Comparison of ENCODE assay signal across 24 cellular contexts in the genomic region with DNA sequence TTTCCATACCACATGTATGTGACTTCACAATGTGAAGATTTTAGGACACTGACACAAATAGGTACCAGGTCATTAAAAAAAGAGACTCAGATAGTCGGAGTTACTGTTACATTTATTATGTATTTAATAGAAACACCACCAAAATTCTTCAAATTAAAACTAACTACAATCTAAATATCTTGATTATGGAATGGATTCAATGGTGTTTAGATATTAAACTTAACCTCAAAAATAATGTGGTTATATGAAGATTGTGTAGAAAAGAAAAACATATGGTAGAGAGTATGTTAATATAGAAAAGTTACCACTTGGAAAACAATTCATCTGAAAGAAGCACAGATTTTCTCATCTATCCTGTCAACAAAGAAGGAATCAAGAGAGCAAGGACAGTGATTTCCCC. TPM values are rescaled to one million over a fixed set of nuclear protein-coding genes. Genes with fewer than 3 reads are reported as not detected.
"Had no signal": no experiment of that assay in that cellular context is flagged by ENCODE, and none has a peak within 500 bp of the region (broad histone marks: within the 10 kb centered on the region; RNA-seq: fewer than 3 reads in every experiment).

A gene with protein sequence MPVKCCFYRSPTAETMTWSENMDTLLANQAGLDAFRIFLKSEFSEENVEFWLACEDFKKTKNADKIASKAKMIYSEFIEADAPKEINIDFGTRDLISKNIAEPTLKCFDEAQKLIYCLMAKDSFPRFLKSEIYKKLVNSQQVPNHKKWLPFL (plus strand): TSS at position 301 of the 400 bp plus-strand sequence. CDS start 26,045 bp downstream, outside the sequence.

- H3K9ac ChIP-seq: SK-N-SH had no signal

- H3K9me3 ChIP-seq: SJSA1, SK-N-SH had no signal

- FAIRE-seq: HTR-8/SVneo, RCC 7860 had no signal

- H3K27ac ChIP-seq: HL-60, SJSA1 had no signal

- H3K27me3 ChIP-seq: SJSA1 had no signal

- DNase-seq: KBM-7, NCI-H1092, NCI-H1105 treated with DMSO at 0.1 percent for 48 hours, NCI-H1417 treated with DMSO at 0.1 percent for 48 hours, NCI-H146, NCI-H187, NCI-H2029, NCI-H2081 treated with DMSO at 0.1 percent for 48 hours, NCI-H226, NCI-H510A, NCI-H524 treated with DMSO at 0.1 percent for 48 hours, NCI-H69, NCI-H774, Right ventricle myocardium superior, RPMI8226, SIG-M5, SK-N-SH had no signal

- H3K4me3 ChIP-seq: SJSA1 had no signal

- H3K36me3 ChIP-seq: SJSA1 had no signal

- H3K4me1 ChIP-seq: SJSA1 had no signal

RNA-seq across cellular contexts. Expression of the gene that starts here (rescaled TPM):
- total RNA-seq: LHCN-M2; MCF 10A; Right ventricle myocardium superior; SJSA1; T-helper 1 cell treated with Interleukin-12 subunit alpha and Interleukin-12 subunit beta and Interleukin-4 antibody, amounts not matched to agents 30 ng/mL and 1 ng/mL, for 36 hours had no signal
- polyA plus RNA-seq: SK-N-SH had no signal
